ENCODE assay signal across 28 cellular contexts in genomic region chr14:35701531-35701930, GRCh38.
A peak's percentile ranks its signal among the peaks of the same experiment; 100 is the strongest.
DNase-seq lines count a peak whose midpoint lies in the region; ATAC-seq, FAIRE-seq and TF ChIP-seq lines count a peak whose summit lies in the region.
"Had no signal": no experiment of that assay in that cellular context is flagged by ENCODE, and none has a peak within 500 bp of the region (broad histone marks: within the 10 kb centered on the region; RNA-seq: fewer than 3 reads in every experiment).

No MANE protein-coding gene starts in this region.

- TF ChIP-seq RAD21 in A549 (conservative IDR thresholded peaks at IDR 0.05 in 1 of 2, IDR thresholded peaks at IDR 0.05 in 1 of 2) (no peak), K562 (CRISPR knock-in tag; conservative IDR thresholded peaks at IDR 0.05 in 1 of 2, IDR thresholded peaks at IDR 0.05 in 1 of 2) (no peak)

- 98% methylated on average over 4 of the region's 4 CpGs for WGBS in A549 (ENCODE audit: missing lambda C conversion rate)
- WGBS in K562 (ENCODE audit: insufficient coverage, low coverage, missing lambda C conversion rate), result 90% methylated on average over 4 of the region's 4 CpGs

- TF ChIP-seq CTCF in A549 (IDR thresholded peaks at IDR 0.05) (no peak), K562 (IDR thresholded peaks at IDR 0.05 in 2 of 3, conservative IDR thresholded peaks at IDR 0.05 in 1 of 3; ENCODE audit: insufficient read depth in 2 of 3, low read depth in 1 of 3, low read length in 3 of 3) (no peak)

- no peak for TF ChIP-seq EP300 in A549 (IDR thresholded peaks at IDR 0.05)
- TF ChIP-seq EP300 in K562 (IDR thresholded peaks at IDR 0.05; ENCODE audit: low read length), result no peak

- no peak overlapping the region for H3K27ac ChIP-seq in A549
- H3K27ac ChIP-seq in K562 (ENCODE audit: extremely low read depth, low read depth, low read length), result no peak overlapping the region
- H3K27ac ChIP-seq: 22Rv1, BLaER1 had no signal

- H3K9me3 ChIP-seq in A549, result no peaks in the 10 kb centered on the region
- no peaks in the 10 kb centered on the region for H3K9me3 ChIP-seq in T-helper 17 cell (ENCODE audit: control insufficient read depth, low read length, poor library complexity, severe bottlenecking)
- H3K9me3 ChIP-seq in K562 (replicated peaks; ENCODE audit: control insufficient read depth, insufficient read depth, low read depth, low read length), result no peaks in the 10 kb centered on the region
- H3K9me3 ChIP-seq: BE2C, BLaER1 had no signal

- TF ChIP-seq POLR2A in A549 (IDR thresholded peaks at IDR 0.05; ENCODE audit: low read length) (no peak), K562 (conservative IDR thresholded peaks at IDR 0.05) (no peak)

- no peaks in the 10 kb centered on the region for H3K27me3 ChIP-seq in K562 (ENCODE audit: control insufficient read depth in 2 of 2, insufficient read depth in 2 of 2, low read length in 2 of 2)
- H3K27me3 ChIP-seq: BE2C, BLaER1 had no signal

- H3K79me2 ChIP-seq in K562 (ENCODE audit: control insufficient read depth, insufficient read depth, low read length), result no peaks in the 10 kb centered on the region

- H3K27ac Mint-ChIP-seq in T-helper 17 cell, result peak overlapping the region; percentile 27
- H3K27ac Mint-ChIP-seq: CD14-positive monocyte; CD4-positive, CD25-positive, alpha-beta regulatory T cell; CD8-positive, alpha-beta memory T cell had no signal

- H3K36me3 ChIP-seq in K562 (ENCODE audit: control insufficient read depth, insufficient read depth, low read length), result no peaks in the 10 kb centered on the region
- H3K36me3 ChIP-seq: BE2C, BLaER1 had no signal

- intact Hi-C loops in K562 (cut with micrococcal nuclease), result no loop called here

- peaks cover 5% of the 10 kb centered on the region for H3K36me3 Mint-ChIP-seq in T-helper 17 cell (ENCODE audit: low read depth)

- H3K4me3 Mint-ChIP-seq in T-helper 17 cell, result no peak overlapping the region
- H3K4me3 Mint-ChIP-seq: CD14-positive monocyte; CD4-positive, alpha-beta memory T cell; CD4-positive, CD25-positive, alpha-beta regulatory T cell; CD8-positive, alpha-beta memory T cell had no signal

- H4K20me1 ChIP-seq in K562 (replicated peaks; ENCODE audit: control insufficient read depth, insufficient read depth, low read length), result no peaks in the 10 kb centered on the region
- H4K20me1 ChIP-seq: BLaER1 had no signal

- H3K4me1 ChIP-seq in A549 (no peaks in the 10 kb centered on the region), K562 (replicated peaks in 1 of 2; ENCODE audit: control insufficient read depth in 2 of 2, insufficient read depth in 2 of 2, low read length in 2 of 2) (no peaks in the 10 kb centered on the region)
- H3K4me1 ChIP-seq: BE2C had no signal

- no peaks in the 10 kb centered on the region for H3K27me3 Mint-ChIP-seq in T-helper 17 cell
- H3K27me3 Mint-ChIP-seq: CD4-positive, alpha-beta memory T cell; CD4-positive, CD25-positive, alpha-beta regulatory T cell; CD8-positive, alpha-beta memory T cell had no signal

- H3K4me3 ChIP-seq in A549 (no peak overlapping the region), K562 (no peak overlapping the region)
- H3K4me3 ChIP-seq: BLaER1, GM12878 had no signal

- H3K9me1 ChIP-seq in K562 (ENCODE audit: control insufficient read depth, insufficient read depth, low read length), result no peaks in the 10 kb centered on the region

- BruUV-seq in K562 (replicated peaks; lab: Mats Ljungman, UMichigan), result no TSS peak

- CTCF ChIA-PET in A549 (lab: Yijun Ruan, JAX) (no interaction called here), K562 (lab: Yijun Ruan, JAX; ENCODE audit: low intra/inter-chr PET ratio) (no interaction called here)

- no peak overlapping the region for H2AFZ ChIP-seq in K562 (ENCODE audit: low read depth, low read length)

- in situ Hi-C loops in K562 (cut with MboI), result no loop called here

- DNase-seq in NCI-H2171 treated with DMSO at 0.1 percent for 48 hours (lab: John Stamatoyannopoulos, UW) (peak; percentile 9), NCI-H2171 (lab: John Stamatoyannopoulos, UW) (no peak), A549 (ENCODE audit: low read depth in 1 of 2, low spot score in 1 of 2) (no peak), T-helper 17 cell (no peak), K562 (ENCODE audit: extremely low read depth in 1 of 4, low spot score in 3 of 4) (no peak), cerebellar nuclear complex (lab: John Stamatoyannopoulos, UW) (no peak)
- DNase-seq: ACHN; BE2C; C1 segment of cervical spinal cord; CD4-positive, alpha-beta memory T cell; CD4-positive, CD25-positive, alpha-beta regulatory T cell; CD8-positive, alpha-beta memory T cell; COR-L47; DMS 273 treated with DMSO at 0.1 percent for 48 hours; DMS153; DMS53; DMS79; DND-41; EL; GDM1 had no signal

- FAIRE-seq in A549 (lab: Jason Lieb, UNC) (peak; percentile 49), K562 (lab: Jason Lieb, UNC) (no peak)
- FAIRE-seq: GM12878, GM12892, GM18507, GM19239 had no signal

- H3K4me1 Mint-ChIP-seq in T-helper 17 cell, result peaks cover 7% of the 10 kb centered on the region
- H3K4me1 Mint-ChIP-seq: CD14-positive monocyte had no signal

- H3K9ac ChIP-seq in K562 (ENCODE audit: insufficient read depth in 1 of 2, low read depth in 2 of 2, low read length in 2 of 2), result no peak overlapping the region
- H3K9ac ChIP-seq: BLaER1 had no signal

- POLR2A ChIA-PET in A549 (lab: Yijun Ruan, JAX), result no interaction called here
- POLR2A ChIA-PET in K562 (lab: Yijun Ruan, JAX), result no interaction called here

- H3K4me2 ChIP-seq in A549, result no peak overlapping the region
- no peak overlapping the region for H3K4me2 ChIP-seq in K562 (ENCODE audit: insufficient read depth, low read length)
- H3K4me2 ChIP-seq: BLaER1 had no signal

- ATAC-seq in A549 (no peak), T-helper 17 cell (no peak), K562 (no peak), GM19023 (IDR thresholded peaks at IDR 0.05; ENCODE audit: unreplicated experiment) (no peak)
- ATAC-seq: GM12878 had no signal

TF ChIP-seq in A549, 52 proteins besides CTCF, POLR2A, EP300 and RAD21 (continues in another document):
- TF ChIP-seq FOSL2 (IDR thresholded peaks at IDR 0.05) (no peak), FOSL2 (CRISPR knock-in tag; IDR thresholded peaks at IDR 0.05) (no peak), JUNB (IDR thresholded peaks at IDR 0.05) (no peak), EHF (CRISPR knock-in tag; IDR thresholded peaks at IDR 0.05) (no peak), ZSCAN20 (CRISPR knock-in tag; IDR thresholded peaks at IDR 0.05) (no peak), TP53 (CRISPR knock-in tag; IDR thresholded peaks at IDR 0.05) (no peak), NR3C1 (IDR thresholded peaks at IDR 0.05) (no peak), PHF8 (IDR thresholded peaks at IDR 0.05; ENCODE audit: borderline replicate concordance, low read depth) (no peak), ZNF302 (CRISPR knock-in tag; IDR thresholded peaks at IDR 0.05) (no peak), CHD2 (IDR thresholded peaks at IDR 0.05; ENCODE audit: low read length, partially characterized antibody) (no peak), ZC3H11A (IDR thresholded peaks at IDR 0.05) (no peak), FOSB (CRISPR knock-in tag; IDR thresholded peaks at IDR 0.05) (no peak), HOXB5 (CRISPR knock-in tag; IDR thresholded peaks at IDR 0.05) (no peak), KDM1A (IDR thresholded peaks at IDR 0.05; ENCODE audit: low read depth) (no peak), ZFP36 (IDR thresholded peaks at IDR 0.05; ENCODE audit: borderline replicate concordance, partially characterized antibody) (no peak), NFE2L2 (conservative IDR thresholded peaks at IDR 0.05; ENCODE audit: low read length) (no peak), CHD4 (IDR thresholded peaks at IDR 0.05; ENCODE audit: borderline replicate concordance) (no peak)
- TF ChIP-seq, protein P1, sequence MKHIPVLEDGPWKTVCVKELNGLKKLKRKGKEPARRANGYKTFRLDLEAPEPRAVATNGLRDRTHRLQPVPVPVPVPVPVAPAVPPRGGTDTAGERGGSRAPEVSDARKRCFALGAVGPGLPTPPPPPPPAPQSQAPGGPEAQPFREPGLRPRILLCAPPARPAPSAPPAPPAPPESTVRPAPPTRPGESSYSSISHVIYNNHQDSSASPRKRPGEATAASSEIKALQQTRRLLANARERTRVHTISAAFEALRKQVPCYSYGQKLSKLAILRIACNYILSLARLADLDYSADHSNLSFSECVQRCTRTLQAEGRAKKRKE (CRISPR knock-in tag; IDR thresholded peaks at IDR 0.05; ENCODE audit: low read depth), result no peak

TF ChIP-seq in K562, 482 proteins besides CTCF, POLR2A, EP300 and RAD21:
- TF ChIP-seq NFIC (IDR thresholded peaks at IDR 0.05) (0 out of 2 replicates have a peak, but pooled peaks have one; percentile 32), DIDO1 (tag; IDR thresholded peaks at IDR 0.05; ENCODE audit: low read depth) (no peak)
